In genomic region chrX:40581333-40581910, GRCh38 we compare ENCODE assay signal across 1 cellular context.
TF ChIP-seq lines count a peak whose summit lies in the region.

No MANE protein-coding gene starts in this region.

TF ChIP-seq in HCT116, 20 proteins besides CTCF, POLR2A, EP300 and RAD21 (continued from another document):
- TF ChIP-seq ZBTB33 (IDR thresholded peaks at IDR 0.05; ENCODE audit: extremely low read depth, insufficient replicate concordance, low read length) (no peak), MAX (IDR thresholded peaks at IDR 0.05) (no peak), ZFX (IDR thresholded peaks at IDR 0.05) (0 out of 2 replicates have a peak, but pooled peaks have one; percentile 3), CEBPB (IDR thresholded peaks at IDR 0.05; ENCODE audit: low read depth) (no peak), SRF (IDR thresholded peaks at IDR 0.05; ENCODE audit: low read depth) (no peak)
